In genomic region chr11:73750862-73751261, GRCh38 we compare ENCODE assay signal across 7 cellular contexts. TPM values are rescaled to one million over a fixed set of nuclear protein-coding genes. Genes with fewer than 3 reads are reported as not detected.
A peak's percentile ranks its signal among the peaks of the same experiment; 100 is the strongest.
DNase-seq lines count a peak whose midpoint lies in the region; ATAC-seq and TF ChIP-seq lines count a peak whose summit lies in the region.
"Not testable (repeated sequence)": the region's sequence is repeated elsewhere in the genome, so short reads cannot be mapped to it uniquely, and the experiment has no call there.

No MANE protein-coding gene starts in this region.

- H4K20me1 ChIP-seq in BLaER1 treated with 17β-estradiol and CSF1 and Interleukin-3, amounts not matched to agents 10 nM and 100 nM, result peaks cover 65 to 100% (median 98%) of the 10 kb centered on the region in 11 experiments; a peak in 21 of 22 replicates

- H3K27ac Mint-ChIP-seq in CD8-positive, alpha-beta memory T cell, result peak overlapping the region in 5 of 8 donors; percentile 7 to 81 (median 35)
- not testable (repeated sequence) for H3K27ac Mint-ChIP-seq in activated CD8-positive, alpha-beta T cell treated with anti-CD3 and anti-CD28 coated beads, Interleukin-2, amount 10 ng/mL, durations not matched to agents 7 days and 5 days; activated T-helper 17 cell treated with anti-CD3 and anti-CD28 coated beads, Interleukin-2, amount 50 U/mL, for 72 hours
- peak overlapping the region; percentile 71 for H3K27ac Mint-ChIP-seq in chondrocyte (ENCODE audit: unreplicated experiment)

- not testable (repeated sequence) for H3K4me3 Mint-ChIP-seq in CD8-positive, alpha-beta memory T cell; activated CD8-positive, alpha-beta T cell treated with anti-CD3 and anti-CD28 coated beads, Interleukin-2, amount 10 ng/mL, durations not matched to agents 7 days and 5 days; chondrocyte (ENCODE audit: unreplicated experiment)
- H3K4me3 Mint-ChIP-seq in activated T-helper 17 cell treated with anti-CD3 and anti-CD28 coated beads, Interleukin-2, amount 50 U/mL, for 72 hours, result peak overlapping the region; percentile 0

- not testable (repeated sequence) for H3K18ac ChIP-seq in trophoblast cell (ENCODE audit: low read length)

- TF ChIP-seq CTCF in chondrocyte (IDR thresholded peaks at IDR 0.05), result not testable (repeated sequence)

- H4K91ac ChIP-seq in trophoblast cell (ENCODE audit: low read depth, low read length), result not testable (repeated sequence)

- H3K14ac ChIP-seq in trophoblast cell (ENCODE audit: low read length), result not testable (repeated sequence)

- CTCF ChIA-PET in CD8-positive, alpha-beta memory T cell (lab: Charles Lee); activated CD8-positive, alpha-beta T cell treated with anti-CD3 and anti-CD28 coated beads, Interleukin-2, amount 10 ng/mL, durations not matched to agents 7 days and 5 days (lab: Charles Lee): not testable (repeated sequence)

- H4K12ac ChIP-seq in trophoblast cell (ENCODE audit: low read depth, low read length), result not testable (repeated sequence)

- not testable (repeated sequence) for H3K9me3 Mint-ChIP-seq in CD8-positive, alpha-beta memory T cell; activated CD8-positive, alpha-beta T cell treated with anti-CD3 and anti-CD28 coated beads, Interleukin-2, amount 10 ng/mL, durations not matched to agents 7 days and 5 days (ENCODE audit: insufficient read depth); activated T-helper 17 cell treated with anti-CD3 and anti-CD28 coated beads, Interleukin-2, amount 50 U/mL, for 72 hours; chondrocyte (ENCODE audit: low read depth)

- H3K9me3 ChIP-seq in BLaER1 treated with 17β-estradiol and CSF1 and Interleukin-3, amounts not matched to agents 10 nM and 100 nM (replicated peaks in 1 of 11); CD8-positive, alpha-beta memory T cell (ENCODE audit: low read length); trophoblast cell (ENCODE audit: insufficient read depth, low read depth, low read length): not testable (repeated sequence)

- H2BK12ac ChIP-seq in trophoblast cell (ENCODE audit: low read length), result not testable (repeated sequence)

- H2BK5ac ChIP-seq in trophoblast cell (ENCODE audit: low read depth, low read length, poor library complexity), result not testable (repeated sequence)

- H3K27ac ChIP-seq in BLaER1 treated with 17β-estradiol and CSF1 and Interleukin-3, amounts not matched to agents 10 nM and 100 nM; CD8-positive, alpha-beta memory T cell (ENCODE audit: low read depth, low read length); trophoblast cell (ENCODE audit: low read depth, low read length): not testable (repeated sequence)

- peaks cover 0 to 26% (median 16%) of the 10 kb centered on the region in 11 experiments; a peak in 16 of 22 replicates for H3K36me3 ChIP-seq in BLaER1 treated with 17β-estradiol and CSF1 and Interleukin-3, amounts not matched to agents 10 nM and 100 nM
- H3K36me3 ChIP-seq in CD8-positive, alpha-beta memory T cell (ENCODE audit: insufficient read depth, low read length); trophoblast cell (ENCODE audit: control insufficient read depth in 1 of 2, insufficient read depth in 2 of 2, low read length in 2 of 2): not testable (repeated sequence)

- no CpG with 5 or more reads among the region's 4 CpGs for WGBS in trophoblast cell (ENCODE audit: extremely low coverage, insufficient coverage, insufficient read length)

- not testable (repeated sequence) for DNase-seq in CD8-positive, alpha-beta memory T cell; chondrocyte (ENCODE audit: low spot score)
- peak; percentile 9 for DNase-seq in M059J (ENCODE audit: low read depth)
- DNase-seq in activated CD8-positive, alpha-beta T cell treated with anti-CD3 and anti-CD28 coated beads, Interleukin-2, amount 10 ng/mL, durations not matched to agents 7 days and 5 days, result peak; percentile 4
- DNase-seq in trophoblast cell, result peak; percentile 87 to 97

- not testable (repeated sequence) for H4K8ac ChIP-seq in trophoblast cell (ENCODE audit: low read depth, low read length)

- H3K79me2 ChIP-seq in trophoblast cell (ENCODE audit: control insufficient read depth, insufficient read depth, low read length, poor library complexity), result peaks cover 22% of the 10 kb centered on the region

- peaks cover 0 to 28% (median 0%) of the 10 kb centered on the region in 3 donors for H3K36me3 Mint-ChIP-seq in CD8-positive, alpha-beta memory T cell
- peaks cover 18% of the 10 kb centered on the region for H3K36me3 Mint-ChIP-seq in activated CD8-positive, alpha-beta T cell treated with anti-CD3 and anti-CD28 coated beads, Interleukin-2, amount 10 ng/mL, durations not matched to agents 7 days and 5 days (ENCODE audit: low read depth)
- H3K36me3 Mint-ChIP-seq in activated T-helper 17 cell treated with anti-CD3 and anti-CD28 coated beads, Interleukin-2, amount 50 U/mL, for 72 hours (ENCODE audit: low read depth), result peaks cover 43% of the 10 kb centered on the region
- H3K36me3 Mint-ChIP-seq in chondrocyte (ENCODE audit: low read depth), result not testable (repeated sequence)

- not testable (repeated sequence) for H3K79me1 ChIP-seq in trophoblast cell (ENCODE audit: low read length)

- peaks cover 51 to 82% (median 64%) of the 10 kb centered on the region in 3 donors for H3K4me1 Mint-ChIP-seq in CD8-positive, alpha-beta memory T cell
- H3K4me1 Mint-ChIP-seq in activated CD8-positive, alpha-beta T cell treated with anti-CD3 and anti-CD28 coated beads, Interleukin-2, amount 10 ng/mL, durations not matched to agents 7 days and 5 days (ENCODE audit: low read depth), result peaks cover 19% of the 10 kb centered on the region
- peaks cover 37% of the 10 kb centered on the region for H3K4me1 Mint-ChIP-seq in activated T-helper 17 cell treated with anti-CD3 and anti-CD28 coated beads, Interleukin-2, amount 50 U/mL, for 72 hours
- H3K4me1 Mint-ChIP-seq in chondrocyte (ENCODE audit: low read depth), result peaks cover 50% of the 10 kb centered on the region

- H3K4me1 ChIP-seq in BLaER1 treated with 17β-estradiol and CSF1 and Interleukin-3, amounts not matched to agents 10 nM and 100 nM, result peaks cover 6 to 51% (median 16%) of the 10 kb centered on the region in 10 experiments; a peak in 17 of 20 replicates
- peaks cover 15% of the 10 kb centered on the region for H3K4me1 ChIP-seq in CD8-positive, alpha-beta memory T cell (ENCODE audit: insufficient read depth, low read length)
- peaks cover 5 to 12% of the 10 kb centered on the region in 2 experiments for H3K4me1 ChIP-seq in trophoblast cell (ENCODE audit: control insufficient read depth in 1 of 2, insufficient read depth in 2 of 2, low read length in 2 of 2)

- H3K4ac ChIP-seq in trophoblast cell (ENCODE audit: low read depth, low read length), result peak overlapping the region; percentile 48

- H3K9ac ChIP-seq in BLaER1 treated with 17β-estradiol and CSF1 and Interleukin-3, amounts not matched to agents 10 nM and 100 nM; trophoblast cell (ENCODE audit: low read length): not testable (repeated sequence)

- not testable (repeated sequence) for H2AFZ ChIP-seq in trophoblast cell (ENCODE audit: insufficient read depth, low read length, poor library complexity)

- not testable (repeated sequence) for H2BK120ac ChIP-seq in trophoblast cell (ENCODE audit: insufficient read depth, low read length, poor library complexity)

- not testable (repeated sequence) for H3K4me3 ChIP-seq in BLaER1 treated with 17β-estradiol and CSF1 and Interleukin-3, amounts not matched to agents 10 nM and 100 nM; CD8-positive, alpha-beta memory T cell (ENCODE audit: low read length); trophoblast cell (ENCODE audit: low read depth, low read length)

- not testable (repeated sequence) for H3K27me3 Mint-ChIP-seq in CD8-positive, alpha-beta memory T cell; activated CD8-positive, alpha-beta T cell treated with anti-CD3 and anti-CD28 coated beads, Interleukin-2, amount 10 ng/mL, durations not matched to agents 7 days and 5 days (ENCODE audit: low read depth); activated T-helper 17 cell treated with anti-CD3 and anti-CD28 coated beads, Interleukin-2, amount 50 U/mL, for 72 hours; chondrocyte (ENCODE audit: low read depth)

- not testable (repeated sequence) for ATAC-seq in activated CD8-positive, alpha-beta T cell treated with anti-CD3 and anti-CD28 coated beads, Interleukin-2, amount 10 ng/mL, durations not matched to agents 7 days and 5 days; activated T-helper 17 cell treated with anti-CD3 and anti-CD28 coated beads, Interleukin-2, amount 50 U/mL, for 72 hours (replicated peaks)

- POLR2A ChIA-PET in CD8-positive, alpha-beta memory T cell (lab: Charles Lee); activated CD8-positive, alpha-beta T cell treated with anti-CD3 and anti-CD28 coated beads, Interleukin-2, amount 10 ng/mL, durations not matched to agents 7 days and 5 days (lab: Charles Lee): not testable (repeated sequence)

- not testable (repeated sequence) for H3K27me3 ChIP-seq in BLaER1 treated with 17β-estradiol and CSF1 and Interleukin-3, amounts not matched to agents 10 nM and 100 nM; CD8-positive, alpha-beta memory T cell (ENCODE audit: insufficient read depth, low read length, poor library complexity, severe bottlenecking); trophoblast cell (ENCODE audit: insufficient read depth, low read length)

- H2AK5ac ChIP-seq in trophoblast cell (ENCODE audit: low read length), result not testable (repeated sequence)

- peak overlapping the region in 8 of 11 experiments; percentile 0 to 63 (median 45); a peak in 12 of 22 replicates for H3K4me2 ChIP-seq in BLaER1 treated with 17β-estradiol and CSF1 and Interleukin-3, amounts not matched to agents 10 nM and 100 nM
- H3K4me2 ChIP-seq in trophoblast cell (ENCODE audit: low read length), result not testable (repeated sequence)

- H3K23ac ChIP-seq in trophoblast cell (ENCODE audit: low read length), result not testable (repeated sequence)

RNA-seq across cellular contexts. Expression of gene RAB6A, which starts 10.0 kb away (rescaled TPM):
- 10 to 100 TPM; 66.9 to 69.9 TPM for total RNA-seq in CD8-positive, alpha-beta memory T cell
- polyA plus RNA-seq in CD8-positive, alpha-beta memory T cell, result 125 TPM
- total RNA-seq in M059J (2014; rRNA removed; shearing (Covaris generic)), result 87.9 and 89.7 TPM in 2 replicates
- total RNA-seq in activated CD8-positive, alpha-beta T cell treated with anti-CD3 and anti-CD28 coated beads, Interleukin-2, amount 10 ng/mL, durations not matched to agents 7 days and 5 days, result 100 to 1,000 TPM in 1 of 2 experiments, 10 to 100 TPM in 1; 97.7 to 101 TPM
- total RNA-seq in activated T-helper 17 cell treated with anti-CD3 and anti-CD28 coated beads, Interleukin-2, amount 50 U/mL, for 72 hours, result 100 to 1,000 TPM in 1 of 2 donors, 10 to 100 TPM in 1; 78.6 to 113 TPM
- total RNA-seq in chondrocyte, result 173 to 188 TPM (median 185 TPM) in 3 replicates
- 147 and 155 TPM in 2 replicates for polyA plus RNA-seq in trophoblast cell (2013)

RNA-seq across cellular contexts. Expression of gene MRPL48, which starts 36.8 kb away (rescaled TPM):
- 10 to 100 TPM; 63.1 to 66.7 TPM for total RNA-seq in CD8-positive, alpha-beta memory T cell
- polyA plus RNA-seq in CD8-positive, alpha-beta memory T cell, result 56.8 TPM
- 57.7 and 88.5 TPM in 2 replicates for total RNA-seq in M059J (2014; rRNA removed; shearing (Covaris generic))
- 10 to 100 TPM; 45.1 to 46.0 TPM for total RNA-seq in activated CD8-positive, alpha-beta T cell treated with anti-CD3 and anti-CD28 coated beads, Interleukin-2, amount 10 ng/mL, durations not matched to agents 7 days and 5 days
- total RNA-seq in activated T-helper 17 cell treated with anti-CD3 and anti-CD28 coated beads, Interleukin-2, amount 50 U/mL, for 72 hours, result 10 to 100 TPM; 28.1 to 39.6 TPM
- 21.2 to 29.8 TPM (median 25.8 TPM) in 3 replicates for total RNA-seq in chondrocyte
- polyA plus RNA-seq in trophoblast cell (2013), result 55.2 and 56.9 TPM in 2 replicates
